6 cellular contexts compared by ENCODE assay signal in the genomic region with DNA sequence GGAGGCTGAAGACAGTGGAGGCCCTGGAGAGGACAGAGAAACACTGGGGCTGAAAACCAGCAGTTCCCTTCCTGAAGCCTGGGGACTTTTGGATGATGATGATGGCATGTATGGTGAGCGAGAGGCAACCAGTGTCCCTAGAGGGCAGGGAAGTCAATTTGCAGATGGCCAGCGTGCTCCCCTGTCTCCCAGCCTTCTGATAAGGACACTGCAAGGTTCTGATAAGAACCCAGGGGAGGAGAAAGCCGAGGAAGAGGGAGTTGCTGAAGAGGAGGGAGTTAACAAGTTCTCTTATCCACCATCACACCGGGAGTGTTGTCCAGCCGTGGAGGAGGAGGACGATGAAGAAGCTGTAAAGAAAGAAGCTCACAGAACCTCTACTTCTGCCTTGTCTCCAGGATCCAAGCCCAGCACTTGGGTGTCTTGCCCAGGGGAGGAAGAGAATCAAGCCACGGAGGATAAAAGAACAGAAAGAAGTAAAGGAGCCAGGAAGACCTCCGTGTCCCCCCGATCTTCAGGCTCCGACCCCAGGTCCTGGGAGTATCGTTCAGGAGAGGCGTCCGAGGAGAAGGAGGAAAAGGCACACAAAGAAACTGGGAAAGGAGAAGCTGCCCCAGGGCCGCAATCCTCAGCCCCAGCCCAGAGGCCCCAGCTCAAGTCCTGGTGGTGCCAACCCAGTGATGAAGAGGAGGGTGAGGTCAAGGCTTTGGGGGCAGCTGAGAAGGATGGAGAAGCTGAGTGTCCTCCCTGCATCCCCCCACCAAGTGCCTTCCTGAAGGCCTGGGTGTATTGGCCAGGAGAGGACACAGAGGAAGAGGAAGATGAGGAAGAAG. TPM values are rescaled to one million over a fixed set of nuclear protein-coding genes. Genes with fewer than 3 reads are reported as not detected.
DNase-seq lines count a peak whose midpoint lies in the region; ATAC-seq and TF ChIP-seq lines count a peak whose summit lies in the region.

No MANE protein-coding gene starts in this region.

- no peaks in the 10 kb centered on the region for H3K27me3 ChIP-seq in kidney epithelial cell (ENCODE audit: control insufficient read depth, insufficient read depth, low read length)

- TF ChIP-seq CTCF in kidney epithelial cell (IDR thresholded peaks at IDR 0.05; ENCODE audit: insufficient read depth, low read length, poor library complexity, severe bottlenecking), result no peak

- peaks cover 58% of the 10 kb centered on the region for H3K36me3 Mint-ChIP-seq in activated CD4-positive, alpha-beta memory T cell treated with anti-CD3 and anti-CD28 coated beads, Interleukin-2, amount 10 ng/mL, durations not matched to agents 7 days and 5 days (ENCODE audit: low read depth)

- H3K4me1 Mint-ChIP-seq in activated CD4-positive, alpha-beta memory T cell treated with anti-CD3 and anti-CD28 coated beads, Interleukin-2, amount 10 ng/mL, durations not matched to agents 7 days and 5 days, result peaks cover 53% of the 10 kb centered on the region

- H3K36me3 ChIP-seq in ES-I3 (ENCODE audit: insufficient read depth, low read length) (peaks cover 18% of the 10 kb centered on the region), kidney epithelial cell (ENCODE audit: control insufficient read depth, insufficient read depth, low read length) (peaks cover 11% of the 10 kb centered on the region)

- CTCF ChIA-PET in activated CD4-positive, alpha-beta memory T cell treated with anti-CD3 and anti-CD28 coated beads, Interleukin-2, amount 10 ng/mL, durations not matched to agents 7 days and 5 days (lab: Charles Lee), result interaction anchor here (0.9 to 2.8 kb wide), 5 partner anchors 26 to 120 kb away, joined by 5 to 15 read pairs (median 5); partner anchors contain the start of genes GYS1, NUCB1 and RUVBL2

- peaks cover 2% of the 10 kb centered on the region; the same call in 1 of the 2 replicates for H3K4me1 ChIP-seq in ES-I3 (ENCODE audit: insufficient read depth, low read length)

- no peaks in the 10 kb centered on the region for H3K9me3 Mint-ChIP-seq in activated CD4-positive, alpha-beta memory T cell treated with anti-CD3 and anti-CD28 coated beads, Interleukin-2, amount 10 ng/mL, durations not matched to agents 7 days and 5 days

- DNase-seq in activated CD4-positive, alpha-beta memory T cell treated with anti-CD3 and anti-CD28 coated beads, Interleukin-2, amount 10 ng/mL, durations not matched to agents 7 days and 5 days, result peak; percentile 36
- DNase-seq in kidney epithelial cell (ENCODE audit: low read depth) (no peak), HK-2 (ENCODE audit: unreplicated experiment) (no peak)

- no peak for ATAC-seq in GM19324 (IDR thresholded peaks at IDR 0.05; ENCODE audit: low FRiP score, unreplicated experiment)
- ATAC-seq in HG02870 (IDR thresholded peaks at IDR 0.05; ENCODE audit: unreplicated experiment), result no peak

- H3K9ac ChIP-seq in ES-I3 (ENCODE audit: low read depth, low read length), result peak overlapping the region; percentile 93

- H3K4me3 ChIP-seq in kidney epithelial cell (ENCODE audit: low read depth, low read length), result peak overlapping the region; percentile 91

- POLR2A ChIA-PET in activated CD4-positive, alpha-beta memory T cell treated with anti-CD3 and anti-CD28 coated beads, Interleukin-2, amount 10 ng/mL, durations not matched to agents 7 days and 5 days (lab: Charles Lee), result interaction anchor here (0.6 to 7.6 kb wide), 12 partner anchors 12 to 254 kb away, joined by 3 to 125 read pairs (median 6); partner anchors contain the start of genes BAX, BCAT2, DHDH and FTL

- H3K9me3 ChIP-seq in ES-I3 (ENCODE audit: control insufficient read depth, insufficient read depth, low read length), result no peaks in the 10 kb centered on the region

- peaks cover 2% of the 10 kb centered on the region for H3K27me3 Mint-ChIP-seq in activated CD4-positive, alpha-beta memory T cell treated with anti-CD3 and anti-CD28 coated beads, Interleukin-2, amount 10 ng/mL, durations not matched to agents 7 days and 5 days

- peak overlapping the region; percentile 88 for H3K4me3 Mint-ChIP-seq in activated CD4-positive, alpha-beta memory T cell treated with anti-CD3 and anti-CD28 coated beads, Interleukin-2, amount 10 ng/mL, durations not matched to agents 7 days and 5 days

- peak overlapping the region; percentile 91 for H3K27ac Mint-ChIP-seq in activated CD4-positive, alpha-beta memory T cell treated with anti-CD3 and anti-CD28 coated beads, Interleukin-2, amount 10 ng/mL, durations not matched to agents 7 days and 5 days

RNA-seq across cellular contexts. Expression of gene PPP1R15A, which starts 1.5 kb away (rescaled TPM):
- 10 to 100 TPM; 77.2 to 81.4 TPM for total RNA-seq in activated CD4-positive, alpha-beta memory T cell treated with anti-CD3 and anti-CD28 coated beads, Interleukin-2, amount 10 ng/mL, durations not matched to agents 7 days and 5 days
- 225 and 233 TPM in 2 replicates for total RNA-seq in kidney epithelial cell

RNA-seq across cellular contexts. Expression of gene PLEKHA4, which starts 5.3 kb away (rescaled TPM):
- 1 to 10 TPM; 4.5 to 5.5 TPM for total RNA-seq in activated CD4-positive, alpha-beta memory T cell treated with anti-CD3 and anti-CD28 coated beads, Interleukin-2, amount 10 ng/mL, durations not matched to agents 7 days and 5 days
- total RNA-seq in kidney epithelial cell, result 10.0 and 11.1 TPM in 2 replicates

RNA-seq across cellular contexts. Expression of gene TULP2, which starts 24.9 kb away (rescaled TPM):
- under 1 TPM in 1 of 2 experiments, not detected in 1; 0.13 TPM for total RNA-seq in activated CD4-positive, alpha-beta memory T cell treated with anti-CD3 and anti-CD28 coated beads, Interleukin-2, amount 10 ng/mL, durations not matched to agents 7 days and 5 days
- not detected in 2 replicates for total RNA-seq in kidney epithelial cell

RNA-seq across cellular contexts. Expression of gene NUCB1, which starts 26.4 kb away (rescaled TPM):
- 100 to 1,000 TPM; 287 to 300 TPM for total RNA-seq in activated CD4-positive, alpha-beta memory T cell treated with anti-CD3 and anti-CD28 coated beads, Interleukin-2, amount 10 ng/mL, durations not matched to agents 7 days and 5 days
- 248 and 260 TPM in 2 replicates for total RNA-seq in kidney epithelial cell

RNA-seq across cellular contexts. Expression of gene HSD17B14, which starts 37.4 kb away (rescaled TPM):
- total RNA-seq in activated CD4-positive, alpha-beta memory T cell treated with anti-CD3 and anti-CD28 coated beads, Interleukin-2, amount 10 ng/mL, durations not matched to agents 7 days and 5 days, result under 1 TPM; 0.50 to 0.63 TPM
- total RNA-seq in kidney epithelial cell, result 10.2 and 15.0 TPM in 2 replicates
